ENCODE assay signal across 15 cellular contexts in the genomic region with DNA sequence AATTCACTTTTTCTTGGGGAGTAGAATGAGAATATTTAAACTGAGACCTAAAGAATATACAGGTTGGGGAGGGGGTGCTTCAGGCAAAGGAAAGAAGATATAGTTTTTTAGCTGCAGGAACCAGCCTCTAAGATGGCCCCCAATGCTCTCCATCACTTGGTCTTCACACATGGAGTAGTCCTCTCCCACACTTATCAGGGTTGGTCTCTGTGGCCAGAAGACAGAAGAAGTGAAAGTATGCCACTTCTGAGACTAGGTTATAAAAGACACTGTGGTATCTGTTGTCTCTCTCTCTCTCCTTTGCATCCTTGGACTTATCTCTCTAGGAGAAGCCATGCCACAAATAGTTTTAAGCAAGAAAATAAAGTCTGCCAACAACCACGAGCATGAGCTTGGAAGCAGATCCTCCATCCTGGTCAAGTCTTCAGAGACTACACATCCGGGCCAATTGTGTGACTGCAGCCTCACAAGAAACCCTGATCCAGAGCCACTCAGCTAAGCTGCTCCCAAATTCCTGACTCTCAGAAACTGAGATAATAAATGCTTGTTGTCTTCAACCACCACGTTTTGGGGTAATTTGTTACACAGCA. TPM values are rescaled to one million over a fixed set of nuclear protein-coding genes. Genes with fewer than 3 reads are reported as not detected.
DNase-seq lines count a peak whose midpoint lies in the region; ATAC-seq lines count a peak whose summit lies in the region.
"Had no signal": no experiment of that assay in that cellular context is flagged by ENCODE, and none has a peak within 500 bp of the region (broad histone marks: within the 10 kb centered on the region; RNA-seq: fewer than 3 reads in every experiment).

No MANE protein-coding gene starts in this region.

- peak; percentile 68 for ATAC-seq in GM18519 (IDR thresholded peaks at IDR 0.05; ENCODE audit: low FRiP score, unreplicated experiment)
- ATAC-seq in GM21786 (IDR thresholded peaks at IDR 0.05; ENCODE audit: unreplicated experiment): peak; percentile 78
- no peak for ATAC-seq in HG03095 (IDR thresholded peaks at IDR 0.05; ENCODE audit: unreplicated experiment)

- DNase-seq in LHCN-M2 (ENCODE audit: low read depth) (peak; percentile 18), myocyte (ENCODE audit: low read depth) (peak; percentile 24), midbrain (lab: John Stamatoyannopoulos, UW) (no peak), NCI-H1417 (lab: John Stamatoyannopoulos, UW) (no peak)
- DNase-seq in activated naive CD4-positive, alpha-beta T cell treated with Interleukin-2 at 50 U/mL for 16 hours: no peak
- DNase-seq: activated naive CD8-positive, alpha-beta T cell treated with anti-CD3 and anti-CD28 coated beads for 36 hours; cerebellar nuclear complex; NCI-H1092; NCI-H510A; PC-9; small intestine; substantia nigra had no signal

RNA-seq across cellular contexts. Expression of a gene that starts 18.0 kb away (rescaled TPM):
- total RNA-seq in LHCN-M2 (2014; rRNA removed) (44.9 and 52.8 TPM in 2 replicates), myocyte (15.2 and 25.2 TPM in 2 replicates)
- polyA plus RNA-seq in LHCN-M2 (2012): 5.0 TPM
- 2.7 TPM for polyA plus RNA-seq in myocyte (2012)

RNA-seq across cellular contexts. Expression of a gene that starts 18.1 kb away (rescaled TPM):
- total RNA-seq in LHCN-M2 (2014; rRNA removed) (41.0 and 41.6 TPM in 2 replicates), myocyte (12.6 and 21.1 TPM in 2 replicates)
- polyA plus RNA-seq in LHCN-M2 (2012): 9.3 TPM
- polyA plus RNA-seq in myocyte (2012): 5.8 TPM

Comparison
In these comparisons a context has a peak if more than half of its experiments do, and no peak if none do; other contexts are left out.
1. DNase-seq: peak in LHCN-M2 (single experiment) and myocyte (single experiment); none in activated naive CD4-positive, alpha-beta T cell treated with Interleukin-2 at 50 U/mL for 16 hours (single experiment), midbrain (single experiment) and NCI-H1417 (0 of 3).